ENCODE assay signal across 9 cellular contexts in the genomic region with DNA sequence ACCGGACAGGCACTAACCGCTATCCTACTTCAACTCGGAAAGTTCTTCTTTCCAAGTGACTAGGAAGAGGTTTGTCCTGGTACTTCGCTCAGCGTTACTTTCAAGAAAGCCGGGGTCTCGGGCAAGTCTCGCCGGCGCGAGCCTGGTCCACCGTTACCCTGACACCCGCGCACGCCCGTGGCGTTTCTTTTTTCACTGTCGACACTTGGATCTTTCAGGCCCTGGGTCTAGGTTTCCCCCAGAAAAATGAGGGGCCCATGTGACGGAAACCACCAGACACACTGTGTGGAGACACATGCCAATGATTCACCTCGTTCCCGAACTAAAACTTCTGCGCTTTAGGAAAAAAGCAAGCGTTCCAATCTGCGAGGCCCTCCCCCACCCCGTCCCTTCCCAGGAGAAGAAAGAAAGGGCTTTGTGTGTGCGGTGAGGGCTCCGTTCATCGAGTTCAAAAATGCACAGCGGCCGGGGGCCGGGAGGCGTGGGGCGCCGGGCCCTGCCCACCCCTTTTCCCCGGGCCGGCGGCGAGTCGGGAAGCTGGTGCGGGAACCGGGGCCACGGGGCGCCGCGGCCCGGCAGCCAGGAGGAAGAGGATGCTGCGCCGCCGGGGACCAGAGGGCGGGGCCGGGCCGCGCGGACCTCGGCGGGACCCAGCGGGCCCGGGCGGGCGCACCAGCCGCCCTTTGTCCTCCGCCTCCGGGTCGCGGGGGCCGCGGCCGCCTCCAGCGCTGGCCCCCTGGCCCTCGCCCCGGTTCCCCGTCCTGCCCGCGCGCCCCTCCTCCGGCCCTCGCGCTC. TPM values are rescaled to one million over a fixed set of nuclear protein-coding genes. Genes with fewer than 3 reads are reported as not detected.
DNase-seq lines count a peak whose midpoint lies in the region; ATAC-seq and TF ChIP-seq lines count a peak whose summit lies in the region.
"Had no signal": no experiment of that assay in that cellular context is flagged by ENCODE, and none has a peak within 500 bp of the region (broad histone marks: within the 10 kb centered on the region; RNA-seq: fewer than 3 reads in every experiment).

No MANE protein-coding gene starts in this region.

- no peaks in the 10 kb centered on the region for H3K79me2 ChIP-seq in parathyroid adenoma

- no peak for TF ChIP-seq POLR2A in heart left ventricle (IDR thresholded peaks at IDR 0.05)

- H3K9me3 ChIP-seq in heart left ventricle (no peaks in the 10 kb centered on the region), parathyroid adenoma (ENCODE audit: control insufficient read depth, low read length) (no peaks in the 10 kb centered on the region)

- DNase-seq in activated CD4-positive, alpha-beta T cell treated with anti-CD3 and anti-CD28 coated beads for 36 hours, result peak; percentile 6
- no peak for DNase-seq in activated CD4-positive, alpha-beta T cell treated with anti-CD3 and anti-CD28 coated beads, Interleukin-2, amount 50 U/mL, for 48 hours
- DNase-seq in activated T-helper 2 cell treated with anti-CD3 and anti-CD28 coated beads, Interferon-gamma antibody, Interleukin-2, Interleukin-4, amounts not matched to agents 10 μg/mL and 5 μg/mL and 100 μg/mL, durations not matched to agents 14 hours and 24 hours and 36 hours (ENCODE audit: low spot score), result no peak
- peak; percentile 53 to 77 (median 60) for DNase-seq in heart left ventricle
- DNase-seq in activated effector memory CD4-positive, alpha-beta T cell treated with anti-CD3 and anti-CD28 coated beads, Interleukin-2, amount 50 U/mL, for 16 hours, result no peak
- DNase-seq in NCI-H1092 (lab: John Stamatoyannopoulos, UW), result no peak

- peaks cover 0 to 33% (median 0%) of the 10 kb centered on the region in 9 donors for H3K27me3 ChIP-seq in heart left ventricle
- H3K27me3 ChIP-seq in parathyroid adenoma (ENCODE audit: control insufficient read depth, insufficient read depth, low read length), result no peaks in the 10 kb centered on the region

- H3K4me1 ChIP-seq in heart left ventricle, result peaks cover 0 to 46% (median 20%) of the 10 kb centered on the region in 12 donors
- peaks cover 3% of the 10 kb centered on the region for H3K4me1 ChIP-seq in parathyroid adenoma

- peak overlapping the region; percentile 63 for H3K4me3 Mint-ChIP-seq in activated CD4-positive, alpha-beta T cell treated with anti-CD3 and anti-CD28 coated beads for 36 hours
- H3K4me3 Mint-ChIP-seq in activated T-helper 2 cell treated with anti-CD3 and anti-CD28 coated beads, Interferon-gamma antibody, Interleukin-2, Interleukin-4, amounts not matched to agents 10 μg/mL and 5 μg/mL and 100 μg/mL, durations not matched to agents 14 hours and 24 hours and 36 hours (ENCODE audit: low read depth), result peak overlapping the region; percentile 55

- no peak for ATAC-seq in activated CD4-positive, alpha-beta T cell treated with anti-CD3 and anti-CD28 coated beads for 36 hours
- ATAC-seq in heart left ventricle, result peak in 3 of 4 donors; percentile 41 to 56 (median 44)
- ATAC-seq in HG02840 (IDR thresholded peaks at IDR 0.05; ENCODE audit: low FRiP score, unreplicated experiment), result no peak

- peaks cover 58% of the 10 kb centered on the region for H3K27me3 Mint-ChIP-seq in activated CD4-positive, alpha-beta T cell treated with anti-CD3 and anti-CD28 coated beads for 36 hours
- H3K27me3 Mint-ChIP-seq in activated T-helper 2 cell treated with anti-CD3 and anti-CD28 coated beads, Interferon-gamma antibody, Interleukin-2, Interleukin-4, amounts not matched to agents 10 μg/mL and 5 μg/mL and 100 μg/mL, durations not matched to agents 14 hours and 24 hours and 36 hours (ENCODE audit: low read depth), result peaks cover 74% of the 10 kb centered on the region

- H3K36me3 ChIP-seq in heart left ventricle (no peaks in the 10 kb centered on the region), parathyroid adenoma (ENCODE audit: control insufficient read depth, insufficient read depth, low read length) (no peaks in the 10 kb centered on the region)

- H3K27ac ChIP-seq in heart left ventricle (peak overlapping the region; percentile 80 to 95 (median 91)), parathyroid adenoma (peak overlapping the region; percentile 31)

- peak overlapping the region; percentile 84 for H3K4me2 ChIP-seq in parathyroid adenoma (ENCODE audit: low read length)

- intact Hi-C loops in activated CD4-positive, alpha-beta T cell treated with anti-CD3 and anti-CD28 coated beads for 36 hours (cut with DNase I, micrococcal nuclease), result no loop called here
- intact Hi-C loops in activated T-helper 2 cell treated with anti-CD3 and anti-CD28 coated beads, Interferon-gamma antibody, Interleukin-2, Interleukin-4, amounts not matched to agents 10 μg/mL and 5 μg/mL and 100 μg/mL, durations not matched to agents 14 hours and 24 hours and 36 hours (cut with micrococcal nuclease), result no loop called here
- intact Hi-C loops in heart left ventricle (cut with DNase I), result loop anchor here in 7 of 10 donors (5.0 to 10.0 kb wide), 11 partner anchors 62 to 472 kb away; no protein-coding TSS in a partner anchor

- H3K4me3 ChIP-seq in heart left ventricle, result peak overlapping the region; percentile 52 to 89 (median 78)
- H3K4me3 ChIP-seq in parathyroid adenoma (ENCODE audit: low read depth, low read length), result peak overlapping the region; percentile 82

- H3K36me3 Mint-ChIP-seq in activated CD4-positive, alpha-beta T cell treated with anti-CD3 and anti-CD28 coated beads for 36 hours (ENCODE audit: low read depth), result no peaks in the 10 kb centered on the region
- no peaks in the 10 kb centered on the region for H3K36me3 Mint-ChIP-seq in activated T-helper 2 cell treated with anti-CD3 and anti-CD28 coated beads, Interferon-gamma antibody, Interleukin-2, Interleukin-4, amounts not matched to agents 10 μg/mL and 5 μg/mL and 100 μg/mL, durations not matched to agents 14 hours and 24 hours and 36 hours (ENCODE audit: low read depth)

- WGBS in heart left ventricle, 4 donors, result 1 to 9% (median 1%) methylated on average over 26 to 78 of the region's 78 CpGs

- peak overlapping the region; percentile 76 for H2AFZ ChIP-seq in parathyroid adenoma

- no peak overlapping the region for H3K27ac Mint-ChIP-seq in activated CD4-positive, alpha-beta T cell treated with anti-CD3 and anti-CD28 coated beads for 36 hours
- H3K27ac Mint-ChIP-seq in activated T-helper 2 cell treated with anti-CD3 and anti-CD28 coated beads, Interferon-gamma antibody, Interleukin-2, Interleukin-4, amounts not matched to agents 10 μg/mL and 5 μg/mL and 100 μg/mL, durations not matched to agents 14 hours and 24 hours and 36 hours, result no peak overlapping the region

- TF ChIP-seq CTCF in heart left ventricle (IDR thresholded peaks at IDR 0.05) (no peak), parathyroid adenoma (IDR thresholded peaks at IDR 0.05) (no peak)

- POLR2A ChIA-PET in activated CD4-positive, alpha-beta T cell treated with anti-CD3 and anti-CD28 coated beads for 36 hours (lab: Charles Lee), result interaction anchor here (0.6 kb wide), 1 partner anchor 429 kb away, joined by 4 read pairs; no protein-coding TSS in a partner anchor

- H3K9me3 Mint-ChIP-seq in activated CD4-positive, alpha-beta T cell treated with anti-CD3 and anti-CD28 coated beads for 36 hours (ENCODE audit: low read depth), result no peaks in the 10 kb centered on the region
- no peaks in the 10 kb centered on the region for H3K9me3 Mint-ChIP-seq in activated T-helper 2 cell treated with anti-CD3 and anti-CD28 coated beads, Interferon-gamma antibody, Interleukin-2, Interleukin-4, amounts not matched to agents 10 μg/mL and 5 μg/mL and 100 μg/mL, durations not matched to agents 14 hours and 24 hours and 36 hours

- peaks cover 10% of the 10 kb centered on the region for H3K4me1 Mint-ChIP-seq in activated CD4-positive, alpha-beta T cell treated with anti-CD3 and anti-CD28 coated beads for 36 hours
- peaks cover 11% of the 10 kb centered on the region for H3K4me1 Mint-ChIP-seq in activated T-helper 2 cell treated with anti-CD3 and anti-CD28 coated beads, Interferon-gamma antibody, Interleukin-2, Interleukin-4, amounts not matched to agents 10 μg/mL and 5 μg/mL and 100 μg/mL, durations not matched to agents 14 hours and 24 hours and 36 hours (ENCODE audit: low read depth)

- no peak overlapping the region for H3K9ac ChIP-seq in parathyroid adenoma

- CTCF ChIA-PET in activated CD4-positive, alpha-beta T cell treated with anti-CD3 and anti-CD28 coated beads for 36 hours (lab: Charles Lee), result no interaction called here

RNA-seq across cellular contexts. Expression of a gene that starts 2.6 kb away (rescaled TPM):
- not detected for total RNA-seq in activated CD4-positive, alpha-beta T cell treated with anti-CD3 and anti-CD28 coated beads for 36 hours
- not detected in 2 replicates for total RNA-seq in activated T-helper 2 cell treated with anti-CD3 and anti-CD28 coated beads, Interferon-gamma antibody, Interleukin-2, Interleukin-4, amounts not matched to agents 10 μg/mL and 5 μg/mL and 100 μg/mL, durations not matched to agents 14 hours and 24 hours and 36 hours
- total RNA-seq in heart left ventricle, result 10 to 100 TPM; 12.2 to 24.4 (median 15.2) TPM
- 1 to 10 TPM; 1.5 to 6.4 TPM for polyA plus RNA-seq in heart left ventricle
- total RNA-seq: activated CD8-positive, alpha-beta memory T cell treated with anti-CD3 and anti-CD28 coated beads for 36 hours had no signal

Comparison
In these comparisons a context has a peak if more than half of its experiments do, and no peak if none do; other contexts are left out.
1. DNase-seq: peak in activated CD4-positive, alpha-beta T cell treated with anti-CD3 and anti-CD28 coated beads for 36 hours (single experiment) and heart left ventricle (5 of 5); none in activated CD4-positive, alpha-beta T cell treated with anti-CD3 and anti-CD28 coated beads, Interleukin-2, amount 50 U/mL, for 48 hours (0 of 2), activated T-helper 2 cell treated with anti-CD3 and anti-CD28 coated beads, Interferon-gamma antibody, Interleukin-2, Interleukin-4, amounts not matched to agents 10 μg/mL and 5 μg/mL and 100 μg/mL, durations not matched to agents 14 hours and 24 hours and 36 hours (single experiment), activated effector memory CD4-positive, alpha-beta T cell treated with anti-CD3 and anti-CD28 coated beads, Interleukin-2, amount 50 U/mL, for 16 hours (single experiment) and NCI-H1092 (single experiment).
2. ATAC-seq: peak in heart left ventricle (3 of 4); none in activated CD4-positive, alpha-beta T cell treated with anti-CD3 and anti-CD28 coated beads for 36 hours (single experiment) and HG02840 (single experiment).
3. RNA of a gene that starts 2.6 kb away (total RNA-seq): 12.2 to 24.4 TPM in heart left ventricle; not detected in activated CD4-positive, alpha-beta T cell treated with anti-CD3 and anti-CD28 coated beads for 36 hours and not detected in activated T-helper 2 cell treated with anti-CD3 and anti-CD28 coated beads, Interferon-gamma antibody, Interleukin-2, Interleukin-4, amounts not matched to agents 10 μg/mL and 5 μg/mL and 100 μg/mL, durations not matched to agents 14 hours and 24 hours and 36 hours; every median in the first group is over 10 times any median in the second.
4. intact Hi-C loops: an anchor here in heart left ventricle (5.0 to 10.0 kb wide); none called in activated CD4-positive, alpha-beta T cell treated with anti-CD3 and anti-CD28 coated beads for 36 hours and activated T-helper 2 cell treated with anti-CD3 and anti-CD28 coated beads, Interferon-gamma antibody, Interleukin-2, Interleukin-4, amounts not matched to agents 10 μg/mL and 5 μg/mL and 100 μg/mL, durations not matched to agents 14 hours and 24 hours and 36 hours.